8 cellular contexts compared by ENCODE assay signal in genomic region chr13:40813662-40814454, GRCh38. TPM values are rescaled to one million over a fixed set of nuclear protein-coding genes. Genes with fewer than 3 reads are reported as not detected.
DNase-seq lines count a peak whose midpoint lies in the region; ATAC-seq and TF ChIP-seq lines count a peak whose summit lies in the region.

No MANE protein-coding gene starts in this region.

- H3K4me1 ChIP-seq in GM23248 (ENCODE audit: insufficient read depth) (peaks cover 5% of the 10 kb centered on the region), PC-9 (replicated peaks; ENCODE audit: insufficient read depth) (no peaks in the 10 kb centered on the region), transverse colon (no peaks in the 10 kb centered on the region)

- H3K9me2 ChIP-seq in GM23248 (ENCODE audit: insufficient read depth) (no peaks in the 10 kb centered on the region), PC-9 (ENCODE audit: insufficient read depth) (no peaks in the 10 kb centered on the region)

- H3K4me3 ChIP-seq in GM23248 (no peak overlapping the region), PC-9 (no peak overlapping the region), fibroblast of pulmonary artery (replicated peaks; ENCODE audit: low read depth, low read length) (no peak overlapping the region), transverse colon (no peak overlapping the region)

- TF ChIP-seq POLR2A in transverse colon (IDR thresholded peaks at IDR 0.05): no peak

- H3K27me3 ChIP-seq in GM23248 (replicated peaks; ENCODE audit: insufficient read depth): no peaks in the 10 kb centered on the region
- no peaks in the 10 kb centered on the region for H3K27me3 ChIP-seq in PC-9 (ENCODE audit: insufficient read depth, low read depth)
- no peaks in the 10 kb centered on the region for H3K27me3 ChIP-seq in transverse colon

- no peaks in the 10 kb centered on the region for H3K36me3 ChIP-seq in GM23248 (ENCODE audit: low read depth)
- no peaks in the 10 kb centered on the region; the same call in 1 of the 2 replicates for H3K36me3 ChIP-seq in PC-9 (ENCODE audit: low read depth)
- H3K36me3 ChIP-seq in transverse colon: peaks cover 0 to 18% (median 0%) of the 10 kb centered on the region in 4 donors

- H3K9ac ChIP-seq in GM23248: no peak overlapping the region

- no TSS peak for BruUV-seq in PC-9 (replicated peaks; lab: Mats Ljungman, UMichigan)

- POLR2A ChIA-PET in PC-9 (lab: Charles Lee; ENCODE audit: unreplicated experiment): no interaction called here

- H3F3A ChIP-seq in GM23248 (ENCODE audit: insufficient read depth) (no peaks in the 10 kb centered on the region), PC-9 (ENCODE audit: insufficient read depth, low read depth) (no peaks in the 10 kb centered on the region)

- no peaks in the 10 kb centered on the region for H3K9me3 ChIP-seq in GM23248 (ENCODE audit: low read depth)
- H3K9me3 ChIP-seq in PC-9 (ENCODE audit: insufficient read depth, low read depth): no peaks in the 10 kb centered on the region
- H3K9me3 ChIP-seq in transverse colon: peaks cover 0 to 9% of the 10 kb centered on the region in 2 donors

- H3K4me2 ChIP-seq in GM23248 (ENCODE audit: unreplicated experiment): no peak overlapping the region
- H3K4me2 ChIP-seq in PC-9: no peak overlapping the region

- TF ChIP-seq CTCF in PC-9 (conservative IDR thresholded peaks at IDR 0.05): peak; percentile 57
- TF ChIP-seq CTCF in fibroblast of pulmonary artery (IDR thresholded peaks at IDR 0.05; ENCODE audit: low read length, missing control alignments): peak; percentile 65
- TF ChIP-seq CTCF in transverse colon (IDR thresholded peaks at IDR 0.05): peak; percentile 29 to 55 (median 50)

- H3K27ac ChIP-seq in GM23248: no peak overlapping the region
- H3K27ac ChIP-seq in PC-9: no peak overlapping the region
- H3K27ac ChIP-seq in transverse colon: no peak overlapping the region

- in situ Hi-C loops in GM23248 (cut with MboI) (no loop called here), transverse colon (cut with MboI; ENCODE audit: low pct_ligation_motif_present in 1 of 4, low pct_unique_long_range_greater_than_20kb in 1 of 4, low sequenced_read_pairs in 3 of 4) (no loop called here)

- no peak for TF ChIP-seq EP300 in transverse colon (IDR thresholded peaks at IDR 0.05; ENCODE audit: low read depth)

- H3K79me2 ChIP-seq in GM23248 (ENCODE audit: insufficient read depth): no peaks in the 10 kb centered on the region
- no peaks in the 10 kb centered on the region for H3K79me2 ChIP-seq in PC-9 (ENCODE audit: low read depth)

- intact Hi-C loops in PC-9 (cut with micrococcal nuclease; ENCODE audit: unreplicated experiment): no loop called here
- intact Hi-C loops in transverse colon (cut with DNase I; ENCODE audit: low total_unique reads): no loop called here

- CTCF ChIA-PET in PC-9 (lab: Charles Lee): no interaction called here

- ATAC-seq in HG03354 (IDR thresholded peaks at IDR 0.05; ENCODE audit: poor library complexity, severe bottlenecking, unreplicated experiment): no peak
- no peak for ATAC-seq in GM19023 (IDR thresholded peaks at IDR 0.05; ENCODE audit: unreplicated experiment)

- DNase-seq in COLO829 (ENCODE audit: low spot score): peak; percentile 35
- DNase-seq in GM23248: peak; percentile 57
- no peak for DNase-seq in PC-9
- peak; percentile 48 for DNase-seq in fibroblast of pulmonary artery (ENCODE audit: low read depth)
- no peak for DNase-seq in transverse colon
- DNase-seq in retina: no peak

- no peaks in the 10 kb centered on the region for H4K20me1 ChIP-seq in GM23248 (ENCODE audit: insufficient read depth)
- no peaks in the 10 kb centered on the region for H4K20me1 ChIP-seq in PC-9 (ENCODE audit: insufficient read depth)

- H2AFZ ChIP-seq in GM23248 (no peak overlapping the region), PC-9 (no peak overlapping the region)

- WGBS in GM23248 (ENCODE audit: low coverage in 1 of 2, low lambda C conversion rate in 2 of 2, missing lambda C conversion rate in 2 of 2), 2 experiments: 71 to 85% methylated on average over 7 of the region's 7 CpGs
- WGBS in transverse colon (ENCODE audit: low coverage in 1 of 2), 2 donors: 67% methylated on average over 7 of the region's 7 CpGs; no CpG with 5 or more reads in 1 of the 2 donors

RNA-seq across cellular contexts. Expression of gene SLC25A15, which starts 24.4 kb away (rescaled TPM):
- total RNA-seq in GM23248 (2014; rRNA removed; shearing (Covaris generic)): 24.4 and 29.1 TPM in 2 replicates
- 12.6 and 12.7 TPM in 2 replicates for polyA plus RNA-seq in GM23248 (2016; fragmentation: Nextera tagmentation; extraction: Ambion mirVana)
- total RNA-seq in PC-9 (2021) (7.2 and 10.9 TPM in 2 replicates), transverse colon (10 to 100 TPM in 2 of 4 donors, 1 to 10 TPM in 2; 3.0 to 30.6 (median 10.1) TPM)

RNA-seq across cellular contexts. Expression of gene MRPS31, which starts 42.9 kb away (rescaled TPM):
- 2.9 and 9.8 TPM in 2 replicates for total RNA-seq in GM23248 (2014; rRNA removed; shearing (Covaris generic))
- polyA plus RNA-seq in GM23248 (2016; fragmentation: Nextera tagmentation; extraction: Ambion mirVana): 14.7 and 16.6 TPM in 2 replicates
- total RNA-seq in PC-9 (2021) (14.5 and 22.2 TPM in 2 replicates), transverse colon (10 to 100 TPM; 16.1 to 50.2 (median 25.0) TPM)

Comparison
In these comparisons a context has a peak if more than half of its experiments do, and no peak if none do; other contexts are left out.
1. DNase-seq: peak in COLO829 (single experiment), GM23248 (single experiment) and fibroblast of pulmonary artery (single experiment); none in PC-9 (0 of 2), transverse colon (single experiment) and retina (single experiment).
2. Peak in every context shown above with its lines, with median percentiles within 50 percentile points of each other: CTCF ChIP-seq.